ENCODE assay signal across 8 cellular contexts in genomic region chr7:130930260-130930659, GRCh38.
DNase-seq lines count a peak whose midpoint lies in the region; ATAC-seq and TF ChIP-seq lines count a peak whose summit lies in the region.

No MANE protein-coding gene starts in this region.

- BruUV-seq in Caco-2 (replicated peaks; lab: Mats Ljungman, UMichigan): no TSS peak

- TF ChIP-seq CTCF in body of pancreas (IDR thresholded peaks at IDR 0.05): no peak
- no peak for TF ChIP-seq CTCF in Caco-2 (IDR thresholded peaks at IDR 0.05; ENCODE audit: insufficient read depth in 1 of 2, low read depth in 1 of 2, low read length in 1 of 2, severe bottlenecking in 1 of 2, unreplicated experiment in 1 of 2)

- no peaks in the 10 kb centered on the region for H3K9me3 ChIP-seq in CD4-positive, CD25-positive, alpha-beta regulatory T cell (ENCODE audit: control insufficient read depth in 2 of 2, low read length in 2 of 2)
- H3K9me3 ChIP-seq in body of pancreas: no peaks in the 10 kb centered on the region
- no peaks in the 10 kb centered on the region for H3K9me3 ChIP-seq in Caco-2

- intact Hi-C loops in body of pancreas (cut with DNase I) (no loop called here), Caco-2 (cut with micrococcal nuclease; ENCODE audit: unreplicated experiment) (no loop called here)

- H3K4me1 ChIP-seq in CD4-positive, CD25-positive, alpha-beta regulatory T cell (ENCODE audit: control insufficient read depth, insufficient read depth, low read length, poor library complexity, severe bottlenecking): peaks cover 99% of the 10 kb centered on the region
- peaks cover 20% of the 10 kb centered on the region for H3K4me1 ChIP-seq in body of pancreas
- peaks cover 8% of the 10 kb centered on the region for H3K4me1 ChIP-seq in Caco-2

- TF ChIP-seq POLR2A in body of pancreas (IDR thresholded peaks at IDR 0.05): no peak

- peak; percentile 67 to 79 (median 77) for DNase-seq in CD4-positive, CD25-positive, alpha-beta regulatory T cell
- DNase-seq in LHCN-M2 (ENCODE audit: low read depth): peak; percentile 86
- peak in 2 of 4 donors; percentile 33 to 34 for DNase-seq in body of pancreas
- DNase-seq in myocyte (ENCODE audit: low read depth): peak; percentile 81
- no peak for DNase-seq in Caco-2
- DNase-seq in NCI-H82 treated with DMSO at 0.1 percent for 48 hours (lab: John Stamatoyannopoulos, UW; ENCODE audit: unreplicated experiment): no peak

- peak overlapping the region; percentile 54 for H3K4me3 ChIP-seq in CD4-positive, CD25-positive, alpha-beta regulatory T cell (ENCODE audit: low read depth, low read length)
- H3K4me3 ChIP-seq in body of pancreas (no peak overlapping the region), Caco-2 (ENCODE audit: low read depth, low read length) (no peak overlapping the region)

- peaks cover 49 to 98% (median 84%) of the 10 kb centered on the region in 4 donors for H3K4me1 Mint-ChIP-seq in CD4-positive, CD25-positive, alpha-beta regulatory T cell
- H3K4me1 Mint-ChIP-seq in Caco-2 (ENCODE audit: low read depth, unreplicated experiment): peaks cover 7% of the 10 kb centered on the region

- peak; percentile 68 to 72 for ATAC-seq in CD4-positive, CD25-positive, alpha-beta regulatory T cell (ENCODE audit: low read depth in 2 of 2)
- ATAC-seq in body of pancreas: peak; percentile 20
- no peak for ATAC-seq in SK-N-SH treated with all-trans-retinoic acid at 6 μM for 48 hours
- no peak for ATAC-seq in HG02970 (IDR thresholded peaks at IDR 0.05; ENCODE audit: low FRiP score, unreplicated experiment)

- H3K36me3 ChIP-seq in CD4-positive, CD25-positive, alpha-beta regulatory T cell (ENCODE audit: control insufficient read depth, insufficient read depth, low read length): peaks cover 39% of the 10 kb centered on the region
- no peaks in the 10 kb centered on the region for H3K36me3 ChIP-seq in body of pancreas (replicated peaks in 1 of 2; ENCODE audit: insufficient read depth in 1 of 2, low read depth in 2 of 2)
- no peaks in the 10 kb centered on the region for H3K36me3 ChIP-seq in Caco-2 (ENCODE audit: control insufficient read depth, insufficient read depth, low read length)

- CTCF ChIA-PET in Caco-2 (lab: Charles Lee): interaction anchor here (0.6 to 1.0 kb wide), 2 partner anchors 33 to 50 kb away, joined by 3 to 4 read pairs; no protein-coding TSS in a partner anchor

- H3K27me3 ChIP-seq in CD4-positive, CD25-positive, alpha-beta regulatory T cell (ENCODE audit: control insufficient read depth, insufficient read depth, low read length): no peaks in the 10 kb centered on the region
- H3K27me3 ChIP-seq in body of pancreas: no peaks in the 10 kb centered on the region
- no peaks in the 10 kb centered on the region for H3K27me3 ChIP-seq in Caco-2 (replicated peaks; ENCODE audit: control insufficient read depth, insufficient read depth, low read length)

- WGBS in body of pancreas, 2 donors: 62 to 83% methylated on average over 4 of the region's 4 CpGs

- peak overlapping the region; percentile 60 to 77 (median 62) for H3K4me3 Mint-ChIP-seq in CD4-positive, CD25-positive, alpha-beta regulatory T cell
- no peak overlapping the region for H3K4me3 Mint-ChIP-seq in Caco-2 (ENCODE audit: unreplicated experiment)

- no peaks in the 10 kb centered on the region for H3K27me3 Mint-ChIP-seq in CD4-positive, CD25-positive, alpha-beta regulatory T cell
- no peaks in the 10 kb centered on the region for H3K27me3 Mint-ChIP-seq in Caco-2 (ENCODE audit: insufficient read depth, unreplicated experiment)

- peak overlapping the region; percentile 94 for H3K27ac ChIP-seq in CD4-positive, CD25-positive, alpha-beta regulatory T cell (ENCODE audit: insufficient read depth, low read length, poor library complexity, severe bottlenecking)
- H3K27ac ChIP-seq in body of pancreas: peak overlapping the region in 1 of 4 donors; percentile 30

- H3K27ac Mint-ChIP-seq in CD4-positive, CD25-positive, alpha-beta regulatory T cell: peak overlapping the region; percentile 91 to 97 (median 92)
- H3K27ac Mint-ChIP-seq in Caco-2 (ENCODE audit: unreplicated experiment): no peak overlapping the region

- H3K9me3 Mint-ChIP-seq in CD4-positive, CD25-positive, alpha-beta regulatory T cell: peaks cover 0 to 4% (median 0%) of the 10 kb centered on the region in 7 donors
- no peaks in the 10 kb centered on the region for H3K9me3 Mint-ChIP-seq in Caco-2 (ENCODE audit: unreplicated experiment)

- peaks cover 34% of the 10 kb centered on the region for H3K36me3 Mint-ChIP-seq in CD4-positive, CD25-positive, alpha-beta regulatory T cell
- peaks cover under 1% of the 10 kb centered on the region for H3K36me3 Mint-ChIP-seq in Caco-2 (ENCODE audit: insufficient read depth, unreplicated experiment)

- POLR2A ChIA-PET in Caco-2 (lab: Charles Lee): interaction anchor here (0.7 kb wide), 1 partner anchor 29 kb away, joined by 5 read pairs; no protein-coding TSS in a partner anchor

TF ChIP-seq in SK-N-SH treated with all-trans-retinoic acid at 6 μM for 48 hours, 23 proteins besides CTCF, POLR2A, EP300 and RAD21 (continues in another document):
- TF ChIP-seq CREB5 (CRISPR knock-in tag; IDR thresholded peaks at IDR 0.05; ENCODE audit: low read depth) (no peak), SNAI2 (CRISPR knock-in tag; IDR thresholded peaks at IDR 0.05) (no peak), ZC3H10 (CRISPR knock-in tag; IDR thresholded peaks at IDR 0.05) (no peak), PATZ1 (CRISPR knock-in tag; IDR thresholded peaks at IDR 0.05; ENCODE audit: borderline replicate concordance) (no peak), OSR1 (CRISPR knock-in tag; IDR thresholded peaks at IDR 0.05) (no peak), PPARA (CRISPR knock-in tag; IDR thresholded peaks at IDR 0.05; ENCODE audit: borderline replicate concordance) (no peak), ZFP30 (CRISPR knock-in tag; IDR thresholded peaks at IDR 0.05) (no peak), GLIS3 (CRISPR knock-in tag; IDR thresholded peaks at IDR 0.05) (no peak), ZNF565 (CRISPR knock-in tag; conservative IDR thresholded peaks at IDR 0.05; ENCODE audit: low read depth) (no peak), ESRRG (CRISPR knock-in tag; IDR thresholded peaks at IDR 0.05) (no peak), TOX (CRISPR knock-in tag; IDR thresholded peaks at IDR 0.05; ENCODE audit: borderline replicate concordance) (no peak), ISL1 (CRISPR knock-in tag; IDR thresholded peaks at IDR 0.05) (no peak), ARNTL (CRISPR knock-in tag; IDR thresholded peaks at IDR 0.05; ENCODE audit: borderline replicate concordance, low read depth) (no peak), ZNF70 (CRISPR knock-in tag; IDR thresholded peaks at IDR 0.05) (no peak), TCF4 (CRISPR knock-in tag; IDR thresholded peaks at IDR 0.05; ENCODE audit: borderline replicate concordance) (no peak), CSDC2 (CRISPR knock-in tag; IDR thresholded peaks at IDR 0.05) (no peak), ZFP3 (CRISPR knock-in tag; IDR thresholded peaks at IDR 0.05) (no peak), TSHZ2 (CRISPR knock-in tag; IDR thresholded peaks at IDR 0.05) (no peak)

Comparison
In these comparisons a context has a peak if more than half of its experiments do, and no peak if none do; other contexts are left out.
1. ATAC-seq: peak in CD4-positive, CD25-positive, alpha-beta regulatory T cell (2 of 2) and body of pancreas (single experiment); none in SK-N-SH treated with all-trans-retinoic acid at 6 μM for 48 hours (single experiment) and HG02970 (single experiment).
2. DNase-seq: peak in CD4-positive, CD25-positive, alpha-beta regulatory T cell (3 of 3), LHCN-M2 (single experiment) and myocyte (single experiment); none in Caco-2 (0 of 2) and NCI-H82 treated with DMSO at 0.1 percent for 48 hours (single experiment).